15 cellular contexts compared by ENCODE assay signal in the genomic region with DNA sequence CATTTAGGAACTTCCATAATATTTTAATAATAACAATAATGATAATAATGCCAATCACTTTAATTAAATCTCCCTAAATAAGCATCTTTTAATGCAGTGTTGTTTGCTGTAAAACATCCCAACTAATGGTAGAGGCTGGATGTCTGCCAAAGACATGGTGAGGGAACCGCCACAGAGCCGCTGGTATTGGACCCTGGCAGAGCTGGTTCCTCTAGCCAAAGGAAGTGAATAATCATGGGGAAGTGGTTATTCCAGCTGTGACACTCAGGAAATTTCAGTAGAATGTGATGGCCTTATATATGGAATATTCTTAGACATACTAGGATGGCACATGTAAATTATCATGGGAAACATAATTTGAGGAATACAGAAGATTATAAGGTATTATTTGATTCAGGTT.
DNase-seq lines count a peak whose midpoint lies in the region; ATAC-seq lines count a peak whose summit lies in the region.
"Had no signal": no experiment of that assay in that cellular context is flagged by ENCODE, and none has a peak within 500 bp of the region (broad histone marks: within the 10 kb centered on the region; RNA-seq: fewer than 3 reads in every experiment).

No MANE protein-coding gene starts in this region.

- H3K4me1 ChIP-seq in stomach smooth muscle (ENCODE audit: control insufficient read depth, insufficient read depth, low read length), result peaks cover 17% of the 10 kb centered on the region

- H3K9ac ChIP-seq in stomach smooth muscle (ENCODE audit: low read length in 2 of 2), result no peak overlapping the region

- H3K9me3 ChIP-seq in stomach smooth muscle (ENCODE audit: control insufficient read depth in 2 of 2, low read length in 2 of 2), result no peaks in the 10 kb centered on the region

- H3K36me3 ChIP-seq in stomach smooth muscle (ENCODE audit: control insufficient read depth in 2 of 2, insufficient read depth in 2 of 2, low read length in 2 of 2), result no peaks in the 10 kb centered on the region

- no peak for ATAC-seq in esophagus mucosa
- ATAC-seq in stimulated activated naive CD8-positive, alpha-beta T cell treated with anti-CD3 and anti-CD28 coated beads, Interleukin-15, Interleukin-2, amounts not matched to agents 100 U/mL and 50 U/mL, for 24 hours, result no peak
- ATAC-seq in GM18519 (IDR thresholded peaks at IDR 0.05; ENCODE audit: low FRiP score, unreplicated experiment), result no peak
- ATAC-seq: HepG2; natural killer cell treated with Interleukin-12 subunit alpha and Interleukin-12 subunit beta and Interleukin-15 and Interleukin-18, amount 100 ng/mL, for 72 hours had no signal

- H3K27me3 ChIP-seq in stomach smooth muscle (ENCODE audit: control insufficient read depth in 1 of 2, insufficient read depth in 2 of 2, low read length in 2 of 2), result no peaks in the 10 kb centered on the region

- H3K4me3 ChIP-seq in stomach smooth muscle (ENCODE audit: low read length in 2 of 2), result no peak overlapping the region

- H3K27ac ChIP-seq in stomach smooth muscle (ENCODE audit: low read length), result peak overlapping the region; percentile 26

- DNase-seq in NCI-H748 (lab: John Stamatoyannopoulos, UW; ENCODE audit: unreplicated experiment), result peak; percentile 53
- DNase-seq in NCI-H748 treated with DMSO at 0.1 percent for 48 hours (lab: John Stamatoyannopoulos, UW), result no peak
- peak; percentile 46 for DNase-seq in NCI-H69 (lab: John Stamatoyannopoulos, UW)
- DNase-seq in glomerular visceral epithelial cell (ENCODE audit: extremely low spot score), result peak; percentile 47
- no peak for DNase-seq in stimulated activated naive CD8-positive, alpha-beta T cell treated with anti-CD3 and anti-CD28 coated beads, Interleukin-15, Interleukin-2, amounts not matched to agents 100 U/mL and 50 U/mL, for 24 hours
- DNase-seq: activated CD8-positive, alpha-beta memory T cell treated with anti-CD3 and anti-CD28 coated beads for 24 hours; activated naive CD4-positive, alpha-beta T cell treated with anti-CD3 and anti-CD28 coated beads, Interleukin-2, amount 50 U/mL, for 16 hours; cerebellar nuclear complex; DND-41; NCI-H2107 had no signal

Comparison
In these comparisons a context has a peak if more than half of its experiments do, and no peak if none do; other contexts are left out.
1. DNase-seq: peak in NCI-H748 (single experiment), NCI-H69 (single experiment) and glomerular visceral epithelial cell (single experiment); none in NCI-H748 treated with DMSO at 0.1 percent for 48 hours (single experiment) and stimulated activated naive CD8-positive, alpha-beta T cell treated with anti-CD3 and anti-CD28 coated beads, Interleukin-15, Interleukin-2, amounts not matched to agents 100 U/mL and 50 U/mL, for 24 hours (single experiment).